Comparison of ENCODE assay signal across 24 cellular contexts in genomic region chr7:150744041-150744656, GRCh38. TPM values are rescaled to one million over a fixed set of nuclear protein-coding genes. Genes with fewer than 3 reads are reported as not detected.
A peak's percentile ranks its signal among the peaks of the same experiment; 100 is the strongest.
DNase-seq lines count a peak whose midpoint lies in the region; ATAC-seq and TF ChIP-seq lines count a peak whose summit lies in the region.
"Had no signal": no experiment of that assay in that cellular context is flagged by ENCODE, and none has a peak within 500 bp of the region (broad histone marks: within the 10 kb centered on the region; RNA-seq: fewer than 3 reads in every experiment).

No MANE protein-coding gene starts in this region.

- no peaks in the 10 kb centered on the region for H3K79me1 ChIP-seq in mesendoderm (ENCODE audit: low read length)

- peaks cover 19% of the 10 kb centered on the region for H4K20me1 ChIP-seq in DND-41 (ENCODE audit: insufficient read depth, low read length)
- H4K20me1 ChIP-seq: BLaER1 had no signal

- DNase-seq in activated CD8-positive, alpha-beta memory T cell treated with anti-CD3 and anti-CD28 coated beads, Interleukin-2, amount 10 ng/mL, durations not matched to agents 7 days and 5 days: no peak
- no peak for DNase-seq in activated CD8-positive, alpha-beta memory T cell treated with anti-CD3 and anti-CD28 coated beads, Interleukin-2, amount 50 U/mL, for 48 hours
- no peak for DNase-seq in DND-41
- no peak for DNase-seq in activated T-helper 2 cell treated with anti-CD3 and anti-CD28 coated beads, Interferon-gamma antibody, Interleukin-2, Interleukin-4, amounts not matched to agents 10 μg/mL and 5 μg/mL and 100 μg/mL, durations not matched to agents 14 hours and 24 hours and 36 hours (ENCODE audit: low spot score)
- DNase-seq in natural killer cell treated with Interleukin-12 subunit alpha and Interleukin-12 subunit beta and Interleukin-15 and Interleukin-18, amount 100 ng/mL, for 72 hours (ENCODE audit: low spot score): no peak
- DNase-seq in mesendoderm: no peak
- no peak for DNase-seq in uterus
- DNase-seq: activated CD4-positive, CD25-positive, alpha-beta regulatory T cell; adrenal gland; DMS 273 treated with DMSO at 0.1 percent for 48 hours; mammary epithelial cell; stimulated activated CD4-positive, alpha-beta T cell treated with anti-CD3 and anti-CD28 coated beads, Interleukin-12 subunit alpha, Interleukin-12 subunit beta, amount 100 ng/mL, for 4 hours had no signal

- H3K4me3 ChIP-seq in DND-41 (ENCODE audit: low read depth in 1 of 2, low read length in 2 of 2) (no peak overlapping the region), mesendoderm (ENCODE audit: low read length) (no peak overlapping the region), uterus (no peak overlapping the region)
- H3K4me3 ChIP-seq: adrenal gland, BLaER1, breast epithelium, hepatocyte, SK-N-MC had no signal

- CTCF ChIA-PET in activated CD8-positive, alpha-beta memory T cell treated with anti-CD3 and anti-CD28 coated beads, Interleukin-2, amount 10 ng/mL, durations not matched to agents 7 days and 5 days (lab: Charles Lee): interaction anchor here (1.0 to 2.3 kb wide), 3 partner anchors 12 to 295 kb away, joined by 4 to 9 read pairs (median 6); no protein-coding TSS in a partner anchor

- H3K9ac ChIP-seq in DND-41 (ENCODE audit: low read depth, low read length) (no peak overlapping the region; the same call in 1 of the 2 replicates), mesendoderm (ENCODE audit: low read length) (no peak overlapping the region)
- H3K9ac ChIP-seq: BLaER1 had no signal

- H3K27me3 Mint-ChIP-seq in activated CD8-positive, alpha-beta memory T cell treated with anti-CD3 and anti-CD28 coated beads, Interleukin-2, amount 10 ng/mL, durations not matched to agents 7 days and 5 days: no peaks in the 10 kb centered on the region
- no peaks in the 10 kb centered on the region for H3K27me3 Mint-ChIP-seq in activated T-helper 2 cell treated with anti-CD3 and anti-CD28 coated beads, Interferon-gamma antibody, Interleukin-2, Interleukin-4, amounts not matched to agents 10 μg/mL and 5 μg/mL and 100 μg/mL, durations not matched to agents 14 hours and 24 hours and 36 hours (ENCODE audit: low read depth)
- no peaks in the 10 kb centered on the region for H3K27me3 Mint-ChIP-seq in natural killer cell treated with Interleukin-12 subunit alpha and Interleukin-12 subunit beta and Interleukin-15 and Interleukin-18, amount 100 ng/mL, for 72 hours

- H3K18ac ChIP-seq in mesendoderm (ENCODE audit: low read length): no peak overlapping the region

- no peak overlapping the region for H2BK120ac ChIP-seq in mesendoderm (ENCODE audit: low read depth, low read length)

- H4K8ac ChIP-seq in mesendoderm (ENCODE audit: low read depth, low read length): no peak overlapping the region

- H2BK15ac ChIP-seq in mesendoderm (replicated peaks; ENCODE audit: low read depth): no peak overlapping the region

- H2BK5ac ChIP-seq in mesendoderm (ENCODE audit: low read length): no peak overlapping the region

- peak overlapping the region; percentile 44; the same call in 1 of the 2 replicates for H3K27ac ChIP-seq in DND-41 (ENCODE audit: low read length)
- no peak overlapping the region for H3K27ac ChIP-seq in mesendoderm (ENCODE audit: low read depth, low read length)
- no peak overlapping the region for H3K27ac ChIP-seq in uterus
- H3K27ac ChIP-seq: adrenal gland, BLaER1, hepatocyte, SK-N-MC had no signal

- peak overlapping the region; percentile 70; the same call in 1 of the 2 replicates for H3K4me2 ChIP-seq in DND-41 (ENCODE audit: insufficient read depth, low read length)
- no peak overlapping the region for H3K4me2 ChIP-seq in mesendoderm (ENCODE audit: low read length)
- H3K4me2 ChIP-seq: BLaER1, hepatocyte had no signal

- peak overlapping the region; percentile 48 for H3K27ac Mint-ChIP-seq in activated CD8-positive, alpha-beta memory T cell treated with anti-CD3 and anti-CD28 coated beads, Interleukin-2, amount 10 ng/mL, durations not matched to agents 7 days and 5 days
- peak overlapping the region; percentile 48 for H3K27ac Mint-ChIP-seq in activated T-helper 2 cell treated with anti-CD3 and anti-CD28 coated beads, Interferon-gamma antibody, Interleukin-2, Interleukin-4, amounts not matched to agents 10 μg/mL and 5 μg/mL and 100 μg/mL, durations not matched to agents 14 hours and 24 hours and 36 hours
- peak overlapping the region; percentile 97 to 98 for H3K27ac Mint-ChIP-seq in natural killer cell treated with Interleukin-12 subunit alpha and Interleukin-12 subunit beta and Interleukin-15 and Interleukin-18, amount 100 ng/mL, for 72 hours

- no peaks in the 10 kb centered on the region for H3K9me3 Mint-ChIP-seq in activated CD8-positive, alpha-beta memory T cell treated with anti-CD3 and anti-CD28 coated beads, Interleukin-2, amount 10 ng/mL, durations not matched to agents 7 days and 5 days (ENCODE audit: low read depth)
- H3K9me3 Mint-ChIP-seq in activated T-helper 2 cell treated with anti-CD3 and anti-CD28 coated beads, Interferon-gamma antibody, Interleukin-2, Interleukin-4, amounts not matched to agents 10 μg/mL and 5 μg/mL and 100 μg/mL, durations not matched to agents 14 hours and 24 hours and 36 hours: peaks cover 12% of the 10 kb centered on the region
- H3K9me3 Mint-ChIP-seq in natural killer cell treated with Interleukin-12 subunit alpha and Interleukin-12 subunit beta and Interleukin-15 and Interleukin-18, amount 100 ng/mL, for 72 hours: peaks cover 4% of the 10 kb centered on the region

- no peak for TF ChIP-seq POLR2A in uterus (IDR thresholded peaks at IDR 0.05)

- intact Hi-C loops in activated T-helper 2 cell treated with anti-CD3 and anti-CD28 coated beads, Interferon-gamma antibody, Interleukin-2, Interleukin-4, amounts not matched to agents 10 μg/mL and 5 μg/mL and 100 μg/mL, durations not matched to agents 14 hours and 24 hours and 36 hours (cut with micrococcal nuclease): no loop called here
- intact Hi-C loops in uterus (cut with DNase I; ENCODE audit: low total_unique reads): no loop called here

- H3K4me1 ChIP-seq in DND-41 (ENCODE audit: insufficient read depth, low read length): peaks cover 57% of the 10 kb centered on the region
- H3K4me1 ChIP-seq in mesendoderm (ENCODE audit: control insufficient read depth, low read depth, low read length): no peaks in the 10 kb centered on the region
- no peaks in the 10 kb centered on the region for H3K4me1 ChIP-seq in uterus
- H3K4me1 ChIP-seq: adrenal gland, BLaER1, breast epithelium had no signal

- H3K27me3 ChIP-seq in DND-41 (ENCODE audit: insufficient read depth, low read length, poor library complexity) (no peaks in the 10 kb centered on the region), mesendoderm (ENCODE audit: insufficient read depth, low read length, poor library complexity) (peaks cover 46% of the 10 kb centered on the region), uterus (no peaks in the 10 kb centered on the region)
- H3K27me3 ChIP-seq: adrenal gland, BLaER1, breast epithelium had no signal

- H3K79me2 ChIP-seq in DND-41 (ENCODE audit: insufficient read depth, low read length): peaks cover 48% of the 10 kb centered on the region
- H3K79me2 ChIP-seq in mesendoderm (ENCODE audit: control insufficient read depth, insufficient read depth, low read length): no peaks in the 10 kb centered on the region
- H3K79me2 ChIP-seq: hepatocyte had no signal

- H3K56ac ChIP-seq in mesendoderm (ENCODE audit: low read length): no peak overlapping the region

- H2AFZ ChIP-seq in DND-41 (ENCODE audit: low read depth, low read length): no peak overlapping the region
- H2AFZ ChIP-seq: hepatocyte had no signal

- H3K36me3 Mint-ChIP-seq in activated CD8-positive, alpha-beta memory T cell treated with anti-CD3 and anti-CD28 coated beads, Interleukin-2, amount 10 ng/mL, durations not matched to agents 7 days and 5 days: peaks cover 64% of the 10 kb centered on the region
- peaks cover 73% of the 10 kb centered on the region for H3K36me3 Mint-ChIP-seq in activated T-helper 2 cell treated with anti-CD3 and anti-CD28 coated beads, Interferon-gamma antibody, Interleukin-2, Interleukin-4, amounts not matched to agents 10 μg/mL and 5 μg/mL and 100 μg/mL, durations not matched to agents 14 hours and 24 hours and 36 hours (ENCODE audit: low read depth)
- H3K36me3 Mint-ChIP-seq in natural killer cell treated with Interleukin-12 subunit alpha and Interleukin-12 subunit beta and Interleukin-15 and Interleukin-18, amount 100 ng/mL, for 72 hours: peaks cover 46% of the 10 kb centered on the region

- ATAC-seq in activated CD8-positive, alpha-beta memory T cell treated with anti-CD3 and anti-CD28 coated beads, Interleukin-2, amount 10 ng/mL, durations not matched to agents 7 days and 5 days: no peak
- peak; percentile 12; the same call in 1 of the 3 replicates for ATAC-seq in DND-41 (ENCODE audit: insufficient read depth, low read depth)
- no peak for ATAC-seq in natural killer cell treated with Interleukin-12 subunit alpha and Interleukin-12 subunit beta and Interleukin-15 and Interleukin-18, amount 100 ng/mL, for 72 hours
- no peak for ATAC-seq in HG03097 (IDR thresholded peaks at IDR 0.05; ENCODE audit: low FRiP score, unreplicated experiment)
- ATAC-seq: HepG2, Panc1 had no signal

- TF ChIP-seq CTCF in DND-41 (IDR thresholded peaks at IDR 0.05; ENCODE audit: borderline replicate concordance, extremely low read depth, low read length, poor library complexity, severe bottlenecking): no peak
- no peak for TF ChIP-seq CTCF in uterus (IDR thresholded peaks at IDR 0.05)

- H3K4me3 Mint-ChIP-seq in activated CD8-positive, alpha-beta memory T cell treated with anti-CD3 and anti-CD28 coated beads, Interleukin-2, amount 10 ng/mL, durations not matched to agents 7 days and 5 days: no peak overlapping the region
- H3K4me3 Mint-ChIP-seq in activated T-helper 2 cell treated with anti-CD3 and anti-CD28 coated beads, Interferon-gamma antibody, Interleukin-2, Interleukin-4, amounts not matched to agents 10 μg/mL and 5 μg/mL and 100 μg/mL, durations not matched to agents 14 hours and 24 hours and 36 hours (ENCODE audit: low read depth): peak overlapping the region; percentile 18
- H3K4me3 Mint-ChIP-seq in natural killer cell treated with Interleukin-12 subunit alpha and Interleukin-12 subunit beta and Interleukin-15 and Interleukin-18, amount 100 ng/mL, for 72 hours: peak overlapping the region; percentile 98

- no CpG with 5 or more reads among the region's 8 CpGs for WGBS in mesendoderm (ENCODE audit: extremely low coverage, insufficient coverage, low lambda C conversion rate)

- H3K36me3 ChIP-seq in DND-41 (ENCODE audit: insufficient read depth, low read length) (peaks cover 58% of the 10 kb centered on the region), mesendoderm (ENCODE audit: control insufficient read depth, insufficient read depth, low read length) (no peaks in the 10 kb centered on the region), uterus (no peaks in the 10 kb centered on the region)
- H3K36me3 ChIP-seq: adrenal gland, BLaER1, breast epithelium had no signal

- no peak overlapping the region for H3K4ac ChIP-seq in mesendoderm (ENCODE audit: low read depth, low read length)

- no peaks in the 10 kb centered on the region for H3K9me3 ChIP-seq in DND-41 (ENCODE audit: insufficient read depth, low read length, severe bottlenecking)
- H3K9me3 ChIP-seq in uterus: no peaks in the 10 kb centered on the region
- H3K9me3 ChIP-seq: adrenal gland, BLaER1, breast epithelium had no signal

- no peak overlapping the region for H2AK5ac ChIP-seq in mesendoderm (ENCODE audit: low read length)

- no peak overlapping the region for H4K5ac ChIP-seq in mesendoderm (ENCODE audit: low read length)

- H3K4me1 Mint-ChIP-seq in activated CD8-positive, alpha-beta memory T cell treated with anti-CD3 and anti-CD28 coated beads, Interleukin-2, amount 10 ng/mL, durations not matched to agents 7 days and 5 days: peaks cover 83% of the 10 kb centered on the region
- peaks cover 76% of the 10 kb centered on the region for H3K4me1 Mint-ChIP-seq in activated T-helper 2 cell treated with anti-CD3 and anti-CD28 coated beads, Interferon-gamma antibody, Interleukin-2, Interleukin-4, amounts not matched to agents 10 μg/mL and 5 μg/mL and 100 μg/mL, durations not matched to agents 14 hours and 24 hours and 36 hours (ENCODE audit: low read depth)
- H3K4me1 Mint-ChIP-seq in natural killer cell treated with Interleukin-12 subunit alpha and Interleukin-12 subunit beta and Interleukin-15 and Interleukin-18, amount 100 ng/mL, for 72 hours (ENCODE audit: low read depth in 2 of 2): peaks cover 67 to 86% of the 10 kb centered on the region in 2 donors

- H3K23ac ChIP-seq in mesendoderm (ENCODE audit: low read length): no peak overlapping the region

RNA-seq across cellular contexts. Expression of gene GIMAP5, which starts 6.9 kb away (rescaled TPM):
- total RNA-seq in activated CD8-positive, alpha-beta memory T cell treated with anti-CD3 and anti-CD28 coated beads, Interleukin-2, amount 10 ng/mL, durations not matched to agents 7 days and 5 days: 10 to 100 TPM; 41.0 to 42.5 TPM
- total RNA-seq in activated T-helper 2 cell treated with anti-CD3 and anti-CD28 coated beads, Interferon-gamma antibody, Interleukin-2, Interleukin-4, amounts not matched to agents 10 μg/mL and 5 μg/mL and 100 μg/mL, durations not matched to agents 14 hours and 24 hours and 36 hours: 42.9 and 46.7 TPM in 2 replicates
- 100 to 1,000 TPM in 1 of 2 donors, 10 to 100 TPM in 1; 75.5 to 136 TPM for total RNA-seq in natural killer cell treated with Interleukin-12 subunit alpha and Interleukin-12 subunit beta and Interleukin-15 and Interleukin-18, amount 100 ng/mL, for 72 hours
- not detected for polyA plus RNA-seq in mesendoderm (2013, experiment 1 of 2)
- not detected for polyA plus RNA-seq in mesendoderm (2013, experiment 2 of 2)
- total RNA-seq in uterus: 100 to 1,000 TPM in 1 of 4 donors, 10 to 100 TPM in 3; 20.4 to 103 (median 31.9) TPM
- total RNA-seq: G401, HepG2, M059J, mammary epithelial cell, myocyte, NCI-H460, osteoblast had no signal
- polyA plus RNA-seq: HepG2, mammary epithelial cell had no signal

RNA-seq across cellular contexts. Expression of gene GIMAP1, which starts 27.7 kb away (rescaled TPM):
- 10 to 100 TPM in 1 of 2 experiments, 1 to 10 TPM in 1; 6.8 to 12.4 TPM for total RNA-seq in activated CD8-positive, alpha-beta memory T cell treated with anti-CD3 and anti-CD28 coated beads, Interleukin-2, amount 10 ng/mL, durations not matched to agents 7 days and 5 days
- 3.9 and 4.5 TPM in 2 replicates for total RNA-seq in activated T-helper 2 cell treated with anti-CD3 and anti-CD28 coated beads, Interferon-gamma antibody, Interleukin-2, Interleukin-4, amounts not matched to agents 10 μg/mL and 5 μg/mL and 100 μg/mL, durations not matched to agents 14 hours and 24 hours and 36 hours
- total RNA-seq in natural killer cell treated with Interleukin-12 subunit alpha and Interleukin-12 subunit beta and Interleukin-15 and Interleukin-18, amount 100 ng/mL, for 72 hours: 1 to 10 TPM; 6.6 to 8.8 TPM
- polyA plus RNA-seq in mesendoderm (2013, experiment 1 of 2): not detected
- not detected for polyA plus RNA-seq in mesendoderm (2013, experiment 2 of 2)
- 10 to 100 TPM in 2 of 4 donors, 1 to 10 TPM in 2; 4.0 to 19.1 (median 9.9) TPM for total RNA-seq in uterus
- total RNA-seq: G401, hepatocyte, HepG2, mammary epithelial cell, myocyte, NCI-H460, osteoblast had no signal
- polyA plus RNA-seq: HepG2, mammary epithelial cell had no signal

RNA-seq across cellular contexts. Expression of gene TMEM176B, which starts 56.0 kb away (rescaled TPM):
- total RNA-seq in activated CD8-positive, alpha-beta memory T cell treated with anti-CD3 and anti-CD28 coated beads, Interleukin-2, amount 10 ng/mL, durations not matched to agents 7 days and 5 days: not detected
- total RNA-seq in activated T-helper 2 cell treated with anti-CD3 and anti-CD28 coated beads, Interferon-gamma antibody, Interleukin-2, Interleukin-4, amounts not matched to agents 10 μg/mL and 5 μg/mL and 100 μg/mL, durations not matched to agents 14 hours and 24 hours and 36 hours: 0.14 TPM in 1 of 2 replicates, not detected in the other
- 1 to 10 TPM in 1 of 2 donors, not detected in 1; 1.2 TPM for total RNA-seq in natural killer cell treated with Interleukin-12 subunit alpha and Interleukin-12 subunit beta and Interleukin-15 and Interleukin-18, amount 100 ng/mL, for 72 hours
- 0.29 TPM for polyA plus RNA-seq in mesendoderm (2013, experiment 1 of 2)
- polyA plus RNA-seq in mesendoderm (2013, experiment 2 of 2): 0.28 TPM
- total RNA-seq in uterus: 10 to 100 TPM; 10.2 to 34.1 (median 29.4) TPM
- total RNA-seq: HepG2, M059J, myocyte, NCI-H460 had no signal
- polyA plus RNA-seq: HepG2, mammary epithelial cell had no signal

RNA-seq across cellular contexts. Expression of gene TMEM176A, which starts 56.4 kb away (rescaled TPM):
- not detected for total RNA-seq in activated CD8-positive, alpha-beta memory T cell treated with anti-CD3 and anti-CD28 coated beads, Interleukin-2, amount 10 ng/mL, durations not matched to agents 7 days and 5 days
- not detected in 2 replicates for total RNA-seq in activated T-helper 2 cell treated with anti-CD3 and anti-CD28 coated beads, Interferon-gamma antibody, Interleukin-2, Interleukin-4, amounts not matched to agents 10 μg/mL and 5 μg/mL and 100 μg/mL, durations not matched to agents 14 hours and 24 hours and 36 hours
- total RNA-seq in natural killer cell treated with Interleukin-12 subunit alpha and Interleukin-12 subunit beta and Interleukin-15 and Interleukin-18, amount 100 ng/mL, for 72 hours: under 1 TPM in 1 of 2 donors, not detected in 1; 0.64 TPM
- 0.25 TPM for polyA plus RNA-seq in mesendoderm (2013, experiment 1 of 2)
- 0.14 TPM for polyA plus RNA-seq in mesendoderm (2013, experiment 2 of 2)
- total RNA-seq in uterus: 10 to 100 TPM in 3 of 4 donors, 1 to 10 TPM in 1; 7.7 to 48.2 (median 17.0) TPM
- total RNA-seq: G401, HepG2, mammary epithelial cell, myocyte, osteoblast had no signal
- polyA plus RNA-seq: HepG2, mammary epithelial cell had no signal

RNA-seq across cellular contexts. Expression of gene GIMAP2, which starts 58.6 kb away (rescaled TPM):
- 10 to 100 TPM; 60.3 to 80.0 TPM for total RNA-seq in activated CD8-positive, alpha-beta memory T cell treated with anti-CD3 and anti-CD28 coated beads, Interleukin-2, amount 10 ng/mL, durations not matched to agents 7 days and 5 days
- 29.3 and 30.5 TPM in 2 replicates for total RNA-seq in activated T-helper 2 cell treated with anti-CD3 and anti-CD28 coated beads, Interferon-gamma antibody, Interleukin-2, Interleukin-4, amounts not matched to agents 10 μg/mL and 5 μg/mL and 100 μg/mL, durations not matched to agents 14 hours and 24 hours and 36 hours
- total RNA-seq in natural killer cell treated with Interleukin-12 subunit alpha and Interleukin-12 subunit beta and Interleukin-15 and Interleukin-18, amount 100 ng/mL, for 72 hours: 10 to 100 TPM; 26.1 to 39.2 TPM
- polyA plus RNA-seq in mesendoderm (2013, experiment 1 of 2): not detected
- not detected for polyA plus RNA-seq in mesendoderm (2013, experiment 2 of 2)
- 10 to 100 TPM; 20.1 to 59.7 (median 35.1) TPM for total RNA-seq in uterus
- total RNA-seq: G401 had no signal
